Comparison of ENCODE assay signal across 1 cellular context in genomic region chr20:25241123-25241955, GRCh38.
A peak's percentile ranks its signal among the peaks of the same experiment; 100 is the strongest.
TF ChIP-seq lines count a peak whose summit lies in the region.

No MANE protein-coding gene starts in this region.

TF ChIP-seq in A549, 52 proteins besides CTCF, POLR2A, EP300 and RAD21:
- TF ChIP-seq FOXS1 (CRISPR knock-in tag; IDR thresholded peaks at IDR 0.05) (peak; percentile 94; the same call in 1 of the 2 replicates), ATOH8 (CRISPR knock-in tag; IDR thresholded peaks at IDR 0.05; ENCODE audit: low read depth) (peak; percentile 68; the same call in 1 of the 2 replicates), FOSB (CRISPR knock-in tag; IDR thresholded peaks at IDR 0.05) (peak; percentile 75; the same call in 1 of the 2 replicates), ZSCAN20 (CRISPR knock-in tag; IDR thresholded peaks at IDR 0.05) (peak; percentile 96), EHF (CRISPR knock-in tag; IDR thresholded peaks at IDR 0.05) (peak; percentile 97), HEYL (CRISPR knock-in tag; IDR thresholded peaks at IDR 0.05) (peak; percentile 90; the same call in 1 of the 2 replicates), HOXB13 (CRISPR knock-in tag; IDR thresholded peaks at IDR 0.05; ENCODE audit: low read depth) (peak; percentile 92; the same call in 1 of the 2 replicates), NPAS2 (CRISPR knock-in tag; IDR thresholded peaks at IDR 0.05; ENCODE audit: borderline replicate concordance) (peak; percentile 33; the same call in 1 of the 2 replicates), HOXB5 (CRISPR knock-in tag; IDR thresholded peaks at IDR 0.05) (peak; percentile 81; the same call in 1 of the 2 replicates), ZNF302 (CRISPR knock-in tag; IDR thresholded peaks at IDR 0.05) (peak; percentile 98)
